In the genomic region with DNA sequence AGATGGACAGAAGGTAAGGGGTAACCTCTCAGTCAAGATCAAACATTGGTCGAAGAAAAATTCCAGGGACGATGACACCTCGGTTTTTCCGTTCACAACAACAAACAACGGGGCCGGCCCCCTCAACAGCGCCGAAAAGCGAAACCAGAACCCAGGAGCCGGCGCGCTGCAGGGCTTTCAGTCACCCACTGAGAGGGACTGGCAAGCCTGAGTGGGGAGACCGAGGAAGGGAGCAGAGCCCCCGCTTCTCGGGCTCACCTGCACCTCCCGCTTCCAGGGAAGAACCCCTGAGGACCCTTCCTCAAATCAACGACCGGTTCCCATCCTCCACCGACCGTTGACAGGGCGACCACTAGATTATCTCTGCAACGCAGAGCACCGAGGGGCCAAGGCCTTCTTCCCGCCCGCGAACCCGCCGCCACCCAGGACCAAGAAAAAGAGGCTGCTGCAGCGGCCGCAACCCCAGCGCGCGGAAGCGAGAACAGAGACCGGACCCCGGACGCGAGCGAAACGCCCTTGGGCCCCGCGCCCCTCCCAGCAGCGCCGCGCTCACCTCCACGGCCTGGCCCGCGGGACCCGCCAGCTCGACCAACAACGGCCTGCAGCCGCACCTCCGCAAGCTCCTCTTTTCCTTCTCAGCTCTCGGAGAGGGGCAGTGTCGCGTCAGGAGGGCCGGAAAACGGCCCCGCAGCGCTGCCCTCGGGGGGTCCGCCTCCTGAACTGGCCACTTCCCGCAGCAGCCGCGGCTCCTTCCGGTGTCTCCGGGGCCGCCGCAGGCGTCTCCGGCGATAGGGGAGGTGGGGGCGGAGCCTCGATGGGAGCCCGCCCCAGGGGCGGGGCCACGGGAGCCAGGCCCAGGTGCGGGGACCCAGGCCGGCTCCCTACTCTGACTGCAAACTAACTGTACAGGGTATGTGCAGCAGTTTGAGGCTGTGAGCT, we compare ENCODE assay signal across 1 cellular context.
TF ChIP-seq lines count a peak whose summit lies in the region.

A gene (minus strand): TSS at position 763 of the 939 bp plus-strand sequence. CDS start 18,155 bp downstream, outside the sequence.

TF ChIP-seq in HepG2, 621 proteins besides CTCF, POLR2A, EP300 and RAD21 (continued from another document and continues in another):
- TF ChIP-seq, protein P1, sequence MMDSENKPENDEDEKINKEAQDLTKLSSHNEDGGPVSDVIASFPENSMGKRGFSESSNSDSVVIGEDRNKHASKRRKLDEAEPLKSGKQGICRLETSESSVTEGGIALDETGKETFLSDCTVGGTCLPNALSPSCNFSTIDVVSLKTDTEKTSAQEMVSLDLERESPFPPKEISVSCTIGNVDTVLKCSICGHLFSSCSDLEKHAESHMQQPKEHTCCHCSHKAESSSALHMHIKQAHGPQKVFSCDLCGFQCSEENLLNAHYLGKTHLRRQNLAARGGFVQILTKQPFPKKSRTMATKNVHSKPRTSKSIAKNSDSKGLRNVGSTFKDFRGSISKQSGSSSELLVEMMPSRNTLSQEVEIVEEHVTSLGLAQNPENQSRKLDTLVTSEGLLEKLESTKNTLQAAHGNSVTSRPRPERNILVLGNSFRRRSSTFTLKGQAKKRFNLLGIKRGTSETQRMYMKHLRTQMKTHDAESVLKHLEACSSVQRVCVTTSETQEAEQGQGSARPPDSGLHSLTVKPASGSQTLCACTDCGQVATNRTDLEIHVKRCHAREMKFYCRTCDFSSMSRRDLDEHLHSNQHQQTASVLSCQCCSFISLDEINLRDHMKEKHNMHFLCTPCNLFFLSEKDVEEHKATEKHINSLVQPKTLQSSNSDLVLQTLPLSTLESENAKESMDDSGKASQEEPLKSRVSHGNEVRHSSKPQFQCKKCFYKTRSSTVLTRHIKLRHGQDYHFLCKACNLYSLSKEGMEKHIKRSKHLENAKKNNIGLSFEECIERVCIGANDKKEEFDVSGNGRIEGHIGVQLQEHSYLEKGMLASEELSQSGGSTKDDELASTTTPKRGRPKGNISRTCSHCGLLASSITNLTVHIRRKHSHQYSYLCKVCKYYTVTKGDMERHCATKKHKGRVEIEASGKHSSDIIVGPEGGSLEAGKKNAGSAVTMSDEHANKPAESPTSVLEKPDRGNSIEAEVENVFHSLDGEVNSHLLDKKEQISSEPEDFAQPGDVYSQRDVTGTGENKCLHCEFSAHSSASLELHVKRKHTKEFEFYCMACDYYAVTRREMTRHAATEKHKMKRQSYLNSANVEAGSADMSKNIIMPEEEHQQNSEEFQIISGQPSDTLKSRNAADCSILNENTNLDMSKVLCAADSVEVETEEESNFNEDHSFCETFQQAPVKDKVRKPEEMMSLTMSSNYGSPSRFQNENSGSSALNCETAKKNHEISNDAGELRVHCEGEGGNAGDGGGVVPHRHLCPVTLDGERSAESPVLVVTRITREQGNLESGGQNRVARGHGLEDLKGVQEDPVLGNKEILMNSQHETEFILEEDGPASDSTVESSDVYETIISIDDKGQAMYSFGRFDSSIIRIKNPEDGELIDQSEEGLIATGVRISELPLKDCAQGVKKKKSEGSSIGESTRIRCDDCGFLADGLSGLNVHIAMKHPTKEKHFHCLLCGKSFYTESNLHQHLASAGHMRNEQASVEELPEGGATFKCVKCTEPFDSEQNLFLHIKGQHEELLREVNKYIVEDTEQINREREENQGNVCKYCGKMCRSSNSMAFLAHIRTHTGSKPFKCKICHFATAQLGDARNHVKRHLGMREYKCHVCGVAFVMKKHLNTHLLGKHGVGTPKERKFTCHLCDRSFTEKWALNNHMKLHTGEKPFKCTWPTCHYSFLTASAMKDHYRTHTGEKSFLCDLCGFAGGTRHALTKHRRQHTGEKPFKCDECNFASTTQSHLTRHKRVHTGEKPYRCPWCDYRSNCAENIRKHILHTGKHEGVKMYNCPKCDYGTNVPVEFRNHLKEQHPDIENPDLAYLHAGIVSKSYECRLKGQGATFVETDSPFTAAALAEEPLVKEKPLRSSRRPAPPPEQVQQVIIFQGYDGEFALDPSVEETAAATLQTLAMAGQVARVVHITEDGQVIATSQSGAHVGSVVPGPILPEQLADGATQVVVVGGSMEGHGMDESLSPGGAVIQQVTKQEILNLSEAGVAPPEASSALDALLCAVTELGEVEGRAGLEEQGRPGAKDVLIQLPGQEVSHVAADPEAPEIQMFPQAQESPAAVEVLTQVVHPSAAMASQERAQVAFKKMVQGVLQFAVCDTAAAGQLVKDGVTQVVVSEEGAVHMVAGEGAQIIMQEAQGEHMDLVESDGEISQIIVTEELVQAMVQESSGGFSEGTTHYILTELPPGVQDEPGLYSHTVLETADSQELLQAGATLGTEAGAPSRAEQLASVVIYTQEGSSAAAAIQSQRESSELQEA (CRISPR knock-in tag; IDR thresholded peaks at IDR 0.05; ENCODE audit: not compliant biosample characterization), result peak; percentile 92
- TF ChIP-seq MAZ (IDR thresholded peaks at IDR 0.05; ENCODE audit: borderline replicate concordance, low read depth, low read length) (peak; percentile 81; the same call in 1 of the 2 replicates), MAZ (CRISPR knock-in tag; IDR thresholded peaks at IDR 0.05; ENCODE audit: low read depth) (peak; percentile 33; the same call in 1 of the 2 replicates), ZNF550 (CRISPR knock-in tag; IDR thresholded peaks at IDR 0.05; ENCODE audit: borderline replicate concordance) (no peak), PHF8 (CRISPR knock-in tag; IDR thresholded peaks at IDR 0.05) (peak; percentile 98), ZNF616 (CRISPR knock-in tag; IDR thresholded peaks at IDR 0.05; ENCODE audit: low read depth) (no peak), ZNF460 (CRISPR knock-in tag; IDR thresholded peaks at IDR 0.05; ENCODE audit: borderline replicate concordance) (no peak), ATF1 (CRISPR knock-in tag; IDR thresholded peaks at IDR 0.05) (no peak), ZNF569 (CRISPR knock-in tag; IDR thresholded peaks at IDR 0.05; ENCODE audit: borderline replicate concordance) (no peak), ASH2L (IDR thresholded peaks at IDR 0.05; ENCODE audit: insufficient read length, low read depth, low read length) (peak; percentile 87), ZFX (CRISPR knock-in tag; IDR thresholded peaks at IDR 0.05; ENCODE audit: low read depth) (peak; percentile 96), ZBTB1 (CRISPR knock-in tag; IDR thresholded peaks at IDR 0.05; ENCODE audit: borderline replicate concordance) (no peak), MAFK (conservative IDR thresholded peaks at IDR 0.05 in 1 of 2, IDR thresholded peaks at IDR 0.05 in 1 of 2; ENCODE audit: low read length in 2 of 2) (no peak), CBX1 (IDR thresholded peaks at IDR 0.05; ENCODE audit: low read depth) (peak; percentile 28), NFIB (CRISPR knock-in tag; IDR thresholded peaks at IDR 0.05; ENCODE audit: borderline replicate concordance) (no peak), HNRNPL (IDR thresholded peaks at IDR 0.05; ENCODE audit: low read depth, low read length) (no peak), TARDBP (CRISPR knock-in tag; IDR thresholded peaks at IDR 0.05) (no peak), ERF (CRISPR knock-in tag; IDR thresholded peaks at IDR 0.05) (0 out of 2 replicates have a peak, but pooled peaks have one; percentile 14), ZFP36 (IDR thresholded peaks at IDR 0.05; ENCODE audit: borderline replicate concordance, low read depth, low read length, partially characterized antibody) (no peak), SMC3 (IDR thresholded peaks at IDR 0.05; ENCODE audit: low read length) (no peak), ZFAT (CRISPR knock-in tag; conservative IDR thresholded peaks at IDR 0.05) (0 out of 2 replicates have a peak, but pooled peaks have one; percentile 33), ZNF883 (CRISPR knock-in tag; IDR thresholded peaks at IDR 0.05; ENCODE audit: not compliant biosample characterization) (peak; percentile 93), SIN3A (IDR thresholded peaks at IDR 0.05; ENCODE audit: borderline replicate concordance, low read depth, low read length) (0 out of 2 replicates have a peak, but pooled peaks have one; percentile 20), ZKSCAN8 (CRISPR knock-in tag; IDR thresholded peaks at IDR 0.05; ENCODE audit: borderline replicate concordance) (peak; percentile 44; the same call in 1 of the 2 replicates), JDP2 (CRISPR knock-in tag; IDR thresholded peaks at IDR 0.05; ENCODE audit: borderline replicate concordance) (no peak), ZNF468 (CRISPR knock-in tag; IDR thresholded peaks at IDR 0.05) (no peak), ZNF674 (CRISPR knock-in tag; IDR thresholded peaks at IDR 0.05; ENCODE audit: low read depth) (no peak), SRSF9 (IDR thresholded peaks at IDR 0.05; ENCODE audit: borderline replicate concordance, insufficient read depth, low read depth, low read length, poor library complexity, severe bottlenecking) (no peak), HNRNPLL (IDR thresholded peaks at IDR 0.05; ENCODE audit: low read depth, low read length, poor library complexity, severe bottlenecking) (peak; percentile 91), ZNF670 (CRISPR knock-in tag; IDR thresholded peaks at IDR 0.05; ENCODE audit: borderline replicate concordance) (no peak; the same call in 1 of the 2 replicates), DR1 (CRISPR knock-in tag; IDR thresholded peaks at IDR 0.05) (0 out of 2 replicates have a peak, but pooled peaks have one; percentile 38), POGZ (CRISPR knock-in tag; IDR thresholded peaks at IDR 0.05) (peak; percentile 36), ZNF484 (CRISPR knock-in tag; IDR thresholded peaks at IDR 0.05; ENCODE audit: borderline replicate concordance, low read depth) (no peak)
- TF ChIP-seq, protein P2, sequence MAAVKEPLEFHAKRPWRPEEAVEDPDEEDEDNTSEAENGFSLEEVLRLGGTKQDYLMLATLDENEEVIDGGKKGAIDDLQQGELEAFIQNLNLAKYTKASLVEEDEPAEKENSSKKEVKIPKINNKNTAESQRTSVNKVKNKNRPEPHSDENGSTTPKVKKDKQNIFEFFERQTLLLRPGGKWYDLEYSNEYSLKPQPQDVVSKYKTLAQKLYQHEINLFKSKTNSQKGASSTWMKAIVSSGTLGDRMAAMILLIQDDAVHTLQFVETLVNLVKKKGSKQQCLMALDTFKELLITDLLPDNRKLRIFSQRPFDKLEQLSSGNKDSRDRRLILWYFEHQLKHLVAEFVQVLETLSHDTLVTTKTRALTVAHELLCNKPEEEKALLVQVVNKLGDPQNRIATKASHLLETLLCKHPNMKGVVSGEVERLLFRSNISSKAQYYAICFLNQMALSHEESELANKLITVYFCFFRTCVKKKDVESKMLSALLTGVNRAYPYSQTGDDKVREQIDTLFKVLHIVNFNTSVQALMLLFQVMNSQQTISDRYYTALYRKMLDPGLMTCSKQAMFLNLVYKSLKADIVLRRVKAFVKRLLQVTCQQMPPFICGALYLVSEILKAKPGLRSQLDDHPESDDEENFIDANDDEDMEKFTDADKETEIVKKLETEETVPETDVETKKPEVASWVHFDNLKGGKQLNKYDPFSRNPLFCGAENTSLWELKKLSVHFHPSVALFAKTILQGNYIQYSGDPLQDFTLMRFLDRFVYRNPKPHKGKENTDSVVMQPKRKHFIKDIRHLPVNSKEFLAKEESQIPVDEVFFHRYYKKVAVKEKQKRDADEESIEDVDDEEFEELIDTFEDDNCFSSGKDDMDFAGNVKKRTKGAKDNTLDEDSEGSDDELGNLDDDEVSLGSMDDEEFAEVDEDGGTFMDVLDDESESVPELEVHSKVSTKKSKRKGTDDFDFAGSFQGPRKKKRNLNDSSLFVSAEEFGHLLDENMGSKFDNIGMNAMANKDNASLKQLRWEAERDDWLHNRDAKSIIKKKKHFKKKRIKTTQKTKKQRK (IDR thresholded peaks at IDR 0.05; ENCODE audit: low read length), result no peak
- TF ChIP-seq, protein P3, sequence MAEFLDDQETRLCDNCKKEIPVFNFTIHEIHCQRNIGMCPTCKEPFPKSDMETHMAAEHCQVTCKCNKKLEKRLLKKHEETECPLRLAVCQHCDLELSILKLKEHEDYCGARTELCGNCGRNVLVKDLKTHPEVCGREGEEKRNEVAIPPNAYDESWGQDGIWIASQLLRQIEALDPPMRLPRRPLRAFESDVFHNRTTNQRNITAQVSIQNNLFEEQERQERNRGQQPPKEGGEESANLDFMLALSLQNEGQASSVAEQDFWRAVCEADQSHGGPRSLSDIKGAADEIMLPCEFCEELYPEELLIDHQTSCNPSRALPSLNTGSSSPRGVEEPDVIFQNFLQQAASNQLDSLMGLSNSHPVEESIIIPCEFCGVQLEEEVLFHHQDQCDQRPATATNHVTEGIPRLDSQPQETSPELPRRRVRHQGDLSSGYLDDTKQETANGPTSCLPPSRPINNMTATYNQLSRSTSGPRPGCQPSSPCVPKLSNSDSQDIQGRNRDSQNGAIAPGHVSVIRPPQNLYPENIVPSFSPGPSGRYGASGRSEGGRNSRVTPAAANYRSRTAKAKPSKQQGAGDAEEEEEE (CRISPR knock-in tag; IDR thresholded peaks at IDR 0.05; ENCODE audit: borderline replicate concordance), result no peak
- TF ChIP-seq, protein P4, sequence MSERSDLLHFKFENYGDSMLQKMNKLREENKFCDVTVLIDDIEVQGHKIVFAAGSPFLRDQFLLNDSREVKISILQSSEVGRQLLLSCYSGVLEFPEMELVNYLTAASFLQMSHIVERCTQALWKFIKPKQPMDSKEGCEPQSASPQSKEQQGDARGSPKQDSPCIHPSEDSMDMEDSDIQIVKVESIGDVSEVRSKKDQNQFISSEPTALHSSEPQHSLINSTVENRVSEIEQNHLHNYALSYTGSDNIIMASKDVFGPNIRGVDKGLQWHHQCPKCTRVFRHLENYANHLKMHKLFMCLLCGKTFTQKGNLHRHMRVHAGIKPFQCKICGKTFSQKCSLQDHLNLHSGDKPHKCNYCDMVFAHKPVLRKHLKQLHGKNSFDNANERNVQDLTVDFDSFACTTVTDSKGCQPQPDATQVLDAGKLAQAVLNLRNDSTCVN (CRISPR knock-in tag; IDR thresholded peaks at IDR 0.05; ENCODE audit: borderline replicate concordance), result peak; percentile 82
- TF ChIP-seq, protein P5, sequence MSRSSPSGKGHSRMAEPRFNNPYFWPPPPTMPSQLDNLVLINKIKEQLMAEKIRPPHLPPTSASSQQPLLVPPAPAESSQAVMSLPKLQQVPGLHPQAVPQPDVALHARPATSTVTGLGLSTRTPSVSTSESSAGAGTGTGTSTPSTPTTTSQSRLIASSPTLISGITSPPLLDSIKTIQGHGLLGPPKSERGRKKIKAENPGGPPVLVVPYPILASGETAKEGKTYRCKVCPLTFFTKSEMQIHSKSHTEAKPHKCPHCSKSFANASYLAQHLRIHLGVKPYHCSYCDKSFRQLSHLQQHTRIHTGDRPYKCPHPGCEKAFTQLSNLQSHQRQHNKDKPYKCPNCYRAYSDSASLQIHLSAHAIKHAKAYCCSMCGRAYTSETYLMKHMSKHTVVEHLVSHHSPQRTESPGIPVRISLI (CRISPR knock-in tag; IDR thresholded peaks at IDR 0.05; ENCODE audit: borderline replicate concordance), result no peak
- TF ChIP-seq, protein P6, sequence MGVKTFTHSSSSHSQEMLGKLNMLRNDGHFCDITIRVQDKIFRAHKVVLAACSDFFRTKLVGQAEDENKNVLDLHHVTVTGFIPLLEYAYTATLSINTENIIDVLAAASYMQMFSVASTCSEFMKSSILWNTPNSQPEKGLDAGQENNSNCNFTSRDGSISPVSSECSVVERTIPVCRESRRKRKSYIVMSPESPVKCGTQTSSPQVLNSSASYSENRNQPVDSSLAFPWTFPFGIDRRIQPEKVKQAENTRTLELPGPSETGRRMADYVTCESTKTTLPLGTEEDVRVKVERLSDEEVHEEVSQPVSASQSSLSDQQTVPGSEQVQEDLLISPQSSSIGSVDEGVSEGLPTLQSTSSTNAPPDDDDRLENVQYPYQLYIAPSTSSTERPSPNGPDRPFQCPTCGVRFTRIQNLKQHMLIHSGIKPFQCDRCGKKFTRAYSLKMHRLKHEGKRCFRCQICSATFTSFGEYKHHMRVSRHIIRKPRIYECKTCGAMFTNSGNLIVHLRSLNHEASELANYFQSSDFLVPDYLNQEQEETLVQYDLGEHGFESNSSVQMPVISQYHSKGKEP (CRISPR knock-in tag; IDR thresholded peaks at IDR 0.05), result no peak
